Comparison of ENCODE assay signal across 8 cellular contexts in the genomic region with DNA sequence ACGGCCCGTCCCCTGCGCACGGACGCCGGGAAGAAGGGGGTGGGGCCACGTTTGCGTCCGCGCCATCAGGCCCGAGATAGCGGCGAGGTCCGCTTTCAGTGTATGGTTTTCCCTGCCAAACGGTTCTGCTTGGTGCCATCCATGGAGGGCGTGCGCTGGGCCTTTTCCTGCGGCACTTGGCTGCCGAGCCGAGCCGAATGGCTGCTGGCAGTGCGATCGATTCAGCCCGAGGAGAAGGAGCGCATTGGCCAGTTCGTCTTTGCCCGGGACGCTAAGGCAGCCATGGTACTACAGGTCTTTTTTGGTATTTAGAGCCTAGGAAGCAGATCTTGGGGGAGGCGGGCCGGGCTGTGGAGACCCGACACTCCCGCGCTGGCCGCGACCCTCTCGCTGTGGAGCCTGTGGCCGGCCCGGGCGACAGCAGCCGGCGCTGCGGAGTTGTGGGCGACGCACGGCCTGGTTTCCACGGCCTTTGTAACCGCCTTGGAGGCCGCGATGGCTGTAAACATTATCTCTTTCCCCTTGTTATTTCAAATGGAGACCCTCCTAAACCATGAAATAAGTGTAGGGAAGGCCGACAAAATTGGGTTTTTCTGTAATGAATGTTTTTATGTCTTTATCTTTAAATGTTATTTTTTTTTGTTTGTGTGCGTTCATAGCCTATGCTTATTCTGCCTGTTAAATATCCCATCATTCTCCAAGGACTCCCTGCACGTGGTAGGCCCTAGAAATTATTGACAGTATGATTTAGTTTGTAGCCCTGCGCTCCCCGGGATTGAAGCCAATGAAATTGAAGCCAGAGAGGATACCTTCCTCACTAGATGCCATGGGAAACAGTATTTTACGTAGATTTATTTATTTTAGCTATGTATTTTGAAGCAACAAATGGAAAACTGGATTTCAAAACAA. TPM values are rescaled to one million over a fixed set of nuclear protein-coding genes. Genes with fewer than 3 reads are reported as not detected.
A peak's percentile ranks its signal among the peaks of the same experiment; 100 is the strongest.
DNase-seq lines count a peak whose midpoint lies in the region; ATAC-seq, FAIRE-seq and TF ChIP-seq lines count a peak whose summit lies in the region.

A gene with protein sequence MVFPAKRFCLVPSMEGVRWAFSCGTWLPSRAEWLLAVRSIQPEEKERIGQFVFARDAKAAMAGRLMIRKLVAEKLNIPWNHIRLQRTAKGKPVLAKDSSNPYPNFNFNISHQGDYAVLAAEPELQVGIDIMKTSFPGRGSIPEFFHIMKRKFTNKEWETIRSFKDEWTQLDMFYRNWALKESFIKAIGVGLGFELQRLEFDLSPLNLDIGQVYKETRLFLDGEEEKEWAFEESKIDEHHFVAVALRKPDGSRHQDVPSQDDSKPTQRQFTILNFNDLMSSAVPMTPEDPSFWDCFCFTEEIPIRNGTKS (plus strand): TSS at position 54 of the 909 bp plus-strand sequence. CDS start 49 bp downstream, at position 103.

- intact Hi-C loops in esophagus muscularis mucosa (cut with DNase I): loop anchor here (5.0 kb wide), 1 partner anchor 56 kb away; a partner anchor contains a TSS

- H3K9me3 ChIP-seq in KOPT-K1 (ENCODE audit: insufficient read depth, low read length, poor library complexity, severe bottlenecking): no peaks in the 10 kb centered on the region
- no peaks in the 10 kb centered on the region for H3K9me3 ChIP-seq in esophagus muscularis mucosa
- no peaks in the 10 kb centered on the region for H3K9me3 ChIP-seq in mucosa of stomach (ENCODE audit: control insufficient read depth, low read length)

- H3K4me1 Mint-ChIP-seq in activated CD8-positive, alpha-beta memory T cell treated with anti-CD3 and anti-CD28 coated beads, Interleukin-2, amount 10 ng/mL, durations not matched to agents 7 days and 5 days: peaks cover 39% of the 10 kb centered on the region
- peaks cover 65 to 76% (median 75%) of the 10 kb centered on the region in 3 donors for H3K4me1 Mint-ChIP-seq in T-cell

- peaks cover 28% of the 10 kb centered on the region for H3K36me3 Mint-ChIP-seq in activated CD8-positive, alpha-beta memory T cell treated with anti-CD3 and anti-CD28 coated beads, Interleukin-2, amount 10 ng/mL, durations not matched to agents 7 days and 5 days
- H3K36me3 Mint-ChIP-seq in T-cell: peaks cover 30% of the 10 kb centered on the region

- TF ChIP-seq POLR2A in esophagus muscularis mucosa (IDR thresholded peaks at IDR 0.05; ENCODE audit: low read depth): peak; percentile 46

- H3K9me3 Mint-ChIP-seq in activated CD8-positive, alpha-beta memory T cell treated with anti-CD3 and anti-CD28 coated beads, Interleukin-2, amount 10 ng/mL, durations not matched to agents 7 days and 5 days (ENCODE audit: low read depth): no peaks in the 10 kb centered on the region
- H3K9me3 Mint-ChIP-seq in T-cell: no peaks in the 10 kb centered on the region

- under 1% methylated on average over 27 of the region's 55 CpGs for WGBS in esophagus muscularis mucosa

- peak within 1 kb of the TSS; percentile 97 for H3K27ac Mint-ChIP-seq in activated CD8-positive, alpha-beta memory T cell treated with anti-CD3 and anti-CD28 coated beads, Interleukin-2, amount 10 ng/mL, durations not matched to agents 7 days and 5 days
- peak within 1 kb of the TSS; percentile 96 to 97 for H3K27ac Mint-ChIP-seq in T-cell

- H3K27me3 ChIP-seq in esophagus muscularis mucosa (no peaks in the 10 kb centered on the region), mucosa of stomach (ENCODE audit: control insufficient read depth, insufficient read depth, low read length) (no peaks in the 10 kb centered on the region)

- H3K4me3 Mint-ChIP-seq in activated CD8-positive, alpha-beta memory T cell treated with anti-CD3 and anti-CD28 coated beads, Interleukin-2, amount 10 ng/mL, durations not matched to agents 7 days and 5 days: peak within 1 kb of the TSS; percentile 97
- peak within 1 kb of the TSS; percentile 94 to 98 (median 97) for H3K4me3 Mint-ChIP-seq in T-cell

- H3K4me1 ChIP-seq in esophagus muscularis mucosa: peaks cover 24 to 64% (median 60%) of the 10 kb centered on the region in 4 donors
- peaks cover 5% of the 10 kb centered on the region for H3K4me1 ChIP-seq in mucosa of stomach (ENCODE audit: control insufficient read depth, insufficient read depth, low read length)

- peak within 1 kb of the TSS; percentile 85 for H3K9ac ChIP-seq in mucosa of stomach (ENCODE audit: low read length)

- TF ChIP-seq EP300 in esophagus muscularis mucosa (IDR thresholded peaks at IDR 0.05): no peak

- peak; percentile 15 for ATAC-seq in activated CD8-positive, alpha-beta memory T cell treated with anti-CD3 and anti-CD28 coated beads, Interleukin-2, amount 10 ng/mL, durations not matched to agents 7 days and 5 days
- ATAC-seq in T-cell (replicated peaks in 1 of 4): peak; percentile 12 to 34 (median 16)

- H3K4me3 ChIP-seq in esophagus muscularis mucosa (peak within 1 kb of the TSS; percentile 66 to 72 (median 69)), mucosa of stomach (ENCODE audit: low read length) (peak within 1 kb of the TSS; percentile 71)

- H3K27me3 Mint-ChIP-seq in activated CD8-positive, alpha-beta memory T cell treated with anti-CD3 and anti-CD28 coated beads, Interleukin-2, amount 10 ng/mL, durations not matched to agents 7 days and 5 days: no peaks in the 10 kb centered on the region
- H3K27me3 Mint-ChIP-seq in T-cell: no peaks in the 10 kb centered on the region

- DNase-seq in activated CD8-positive, alpha-beta memory T cell treated with anti-CD3 and anti-CD28 coated beads, Interleukin-2, amount 10 ng/mL, durations not matched to agents 7 days and 5 days: no peak
- no peak for DNase-seq in activated CD8-positive, alpha-beta memory T cell treated with anti-CD3 and anti-CD28 coated beads, Interleukin-2, amount 50 U/mL, for 48 hours
- DNase-seq in H4 (ENCODE audit: low spot score): peak; percentile 6
- DNase-seq in T-cell: no peak
- DNase-seq in esophagus muscularis mucosa (ENCODE audit: extremely low spot score): no peak
- peak; percentile 29 for DNase-seq in urothelium cell line (ENCODE audit: low spot score)

- CTCF ChIA-PET in activated CD8-positive, alpha-beta memory T cell treated with anti-CD3 and anti-CD28 coated beads, Interleukin-2, amount 10 ng/mL, durations not matched to agents 7 days and 5 days (lab: Charles Lee): interaction anchor here (0.9 to 2.6 kb wide), 7 partner anchors 9 to 58 kb away, joined by 3 to 8 read pairs (median 4); no protein-coding TSS in a partner anchor
- CTCF ChIA-PET in T-cell (lab: Charles Lee): interaction anchor here (0.7 to 1.3 kb wide), 7 partner anchors 8 to 1485 kb away, joined by 3 to 8 read pairs (median 5); a partner anchor contains a TSS

- POLR2A ChIA-PET in T-cell (lab: Charles Lee): interaction anchor here (0.6 to 1.1 kb wide), 5 partner anchors 8 to 1372 kb away, joined by 3 to 6 read pairs (median 3); no protein-coding TSS in a partner anchor

- FAIRE-seq in urothelium cell line (lab: Jason Lieb, UNC): no peak

- no peak for TF ChIP-seq CTCF in esophagus muscularis mucosa (IDR thresholded peaks at IDR 0.05)

- H3K27ac ChIP-seq in KOPT-K1 (ENCODE audit: low read depth, low read length, poor library complexity, severe bottlenecking) (peak within 1 kb of the TSS; percentile 92), esophagus muscularis mucosa (replicated peaks in 1 of 4) (peak within 1 kb of the TSS; percentile 93 to 97 (median 95))

- H3K36me3 ChIP-seq in KOPT-K1 (ENCODE audit: insufficient read depth, low read length): peaks cover 34% of the 10 kb centered on the region
- peaks cover 0 to 26% (median 5%) of the 10 kb centered on the region in 4 donors for H3K36me3 ChIP-seq in esophagus muscularis mucosa
- no peaks in the 10 kb centered on the region for H3K36me3 ChIP-seq in mucosa of stomach (ENCODE audit: control insufficient read depth, insufficient read depth, low read length)

RNA-seq across cellular contexts. Expression of the gene that starts here (rescaled TPM):
- 10 to 100 TPM; 32.1 to 37.8 TPM for total RNA-seq in activated CD8-positive, alpha-beta memory T cell treated with anti-CD3 and anti-CD28 coated beads, Interleukin-2, amount 10 ng/mL, durations not matched to agents 7 days and 5 days
- total RNA-seq in H4 (2014; rRNA removed; shearing (Covaris generic)): 61.6 and 61.9 TPM in 2 replicates
- total RNA-seq in T-cell (10 to 100 TPM; 17.8 to 33.0 (median 31.1) TPM), esophagus muscularis mucosa (10 to 100 TPM; 23.7 to 28.0 (median 24.7) TPM)

Comparison
In these comparisons a context has a peak if more than half of its experiments do, and no peak if none do; other contexts are left out.
1. DNase-seq: peak in H4 (single experiment) and urothelium cell line (single experiment); none in activated CD8-positive, alpha-beta memory T cell treated with anti-CD3 and anti-CD28 coated beads, Interleukin-2, amount 10 ng/mL, durations not matched to agents 7 days and 5 days (single experiment), activated CD8-positive, alpha-beta memory T cell treated with anti-CD3 and anti-CD28 coated beads, Interleukin-2, amount 50 U/mL, for 48 hours (single experiment), T-cell (0 of 34) and esophagus muscularis mucosa (single experiment).